ENCODE assay signal across 17 cellular contexts in the genomic region with DNA sequence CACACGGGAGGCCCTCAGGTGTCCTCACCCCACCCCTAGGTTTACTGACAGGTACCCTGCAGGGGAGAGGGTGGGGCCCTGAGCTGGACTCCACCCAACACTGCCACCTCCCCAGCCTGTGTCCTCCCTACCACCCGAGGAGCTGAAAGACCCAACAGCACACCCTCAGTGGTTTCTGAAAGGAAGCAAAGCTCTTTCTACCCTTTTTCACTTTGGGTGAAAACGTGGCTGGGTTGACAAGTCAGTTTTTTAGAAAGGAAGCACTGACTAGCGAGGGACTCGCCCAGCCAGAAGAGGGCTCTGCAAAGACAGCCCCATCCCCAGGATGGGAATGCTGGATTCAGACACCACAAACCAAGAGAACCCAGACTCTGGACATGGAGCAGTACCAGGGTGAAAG. TPM values are rescaled to one million over a fixed set of nuclear protein-coding genes. Genes with fewer than 3 reads are reported as not detected.
DNase-seq lines count a peak whose midpoint lies in the region; ATAC-seq, FAIRE-seq and TF ChIP-seq lines count a peak whose summit lies in the region.
"Not testable (repeated sequence)": the region's sequence is repeated elsewhere in the genome, so short reads cannot be mapped to it uniquely, and the experiment has no call there.
"Had no signal": no experiment of that assay in that cellular context is flagged by ENCODE, and none has a peak within 500 bp of the region (broad histone marks: within the 10 kb centered on the region; RNA-seq: fewer than 3 reads in every experiment).

No MANE protein-coding gene starts in this region.

- intact Hi-C loops in natural killer cell (cut with micrococcal nuclease): loop anchor here (10.0 kb wide), 3 partner anchors 322 to 1192 kb away; partner anchors contain the start of genes EOLA2 and MTMR1

- ATAC-seq in GM21447 (IDR thresholded peaks at IDR 0.05; ENCODE audit: unreplicated experiment) (peak; percentile 22), natural killer cell (peak; percentile 14 to 42 (median 27))
- not testable (repeated sequence) for ATAC-seq in activated naive CD4-positive, alpha-beta T cell treated with anti-CD3 and anti-CD28 coated beads, Interleukin-2, amount 50 U/mL, for 72 hours
- ATAC-seq in effector memory CD8-positive, alpha-beta T cell (replicated peaks): peak; percentile 7

- not testable (repeated sequence) for H3K4me3 Mint-ChIP-seq in IgD-negative memory B cell; activated CD4-positive, alpha-beta T cell treated with anti-CD3 and anti-CD28 coated beads, Interleukin-2, amount 10 ng/mL, durations not matched to agents 7 days and 5 days
- peak overlapping the region; percentile 48 to 95 for H3K4me3 Mint-ChIP-seq in effector memory CD8-positive, alpha-beta T cell
- peak overlapping the region; percentile 60 for H3K4me3 Mint-ChIP-seq in natural killer cell

- peak; percentile 68 for FAIRE-seq in D721Med (lab: Jason Lieb, UNC)

- DNase-seq in D721Med (ENCODE audit: insufficient read length, low spot score); activated naive CD4-positive, alpha-beta T cell treated with anti-CD3 and anti-CD28 coated beads, Interleukin-2, amount 50 U/mL, for 72 hours (ENCODE audit: low spot score in 2 of 2); effector memory CD8-positive, alpha-beta T cell; natural killer cell: not testable (repeated sequence)
- peak; percentile 16 for DNase-seq in activated CD4-positive, alpha-beta T cell treated with anti-CD3 and anti-CD28 coated beads, Interleukin-2, amount 10 ng/mL, durations not matched to agents 7 days and 5 days

- H3K9me3 Mint-ChIP-seq in IgD-negative memory B cell; activated CD4-positive, alpha-beta T cell treated with anti-CD3 and anti-CD28 coated beads, Interleukin-2, amount 10 ng/mL, durations not matched to agents 7 days and 5 days; activated naive CD4-positive, alpha-beta T cell treated with anti-CD3 and anti-CD28 coated beads, Interleukin-2, amount 50 U/mL, for 72 hours; effector memory CD8-positive, alpha-beta T cell; natural killer cell: not testable (repeated sequence)

- H3K27me3 Mint-ChIP-seq in IgD-negative memory B cell; activated CD4-positive, alpha-beta T cell treated with anti-CD3 and anti-CD28 coated beads, Interleukin-2, amount 10 ng/mL, durations not matched to agents 7 days and 5 days; effector memory CD8-positive, alpha-beta T cell: not testable (repeated sequence)
- H3K27me3 Mint-ChIP-seq in natural killer cell (ENCODE audit: low read depth in 2 of 2): peaks cover 0 to 10% of the 10 kb centered on the region in 2 donors

- POLR2A ChIA-PET in activated CD4-positive, alpha-beta T cell treated with anti-CD3 and anti-CD28 coated beads, Interleukin-2, amount 10 ng/mL, durations not matched to agents 7 days and 5 days (lab: Charles Lee): not testable (repeated sequence)

- peaks cover 8 to 13% (median 12%) of the 10 kb centered on the region in 3 donors for H3K4me1 Mint-ChIP-seq in IgD-negative memory B cell
- H3K4me1 Mint-ChIP-seq in activated CD4-positive, alpha-beta T cell treated with anti-CD3 and anti-CD28 coated beads, Interleukin-2, amount 10 ng/mL, durations not matched to agents 7 days and 5 days: peaks cover 51% of the 10 kb centered on the region
- H3K4me1 Mint-ChIP-seq in effector memory CD8-positive, alpha-beta T cell (ENCODE audit: low read depth in 2 of 2): peaks cover 27 to 31% of the 10 kb centered on the region in 2 donors
- H3K4me1 Mint-ChIP-seq in natural killer cell: peaks cover 39 to 49% of the 10 kb centered on the region in 2 donors

- not testable (repeated sequence) for TF ChIP-seq CTCF in D721Med (IDR thresholded peaks at IDR 0.05; ENCODE audit: insufficient read depth, missing control alignments); natural killer cell (IDR thresholded peaks at IDR 0.05)

- H3K27ac Mint-ChIP-seq in IgD-negative memory B cell: peak overlapping the region in 2 of 3 donors; percentile 85 to 92
- peak overlapping the region; percentile 68 for H3K27ac Mint-ChIP-seq in activated CD4-positive, alpha-beta T cell treated with anti-CD3 and anti-CD28 coated beads, Interleukin-2, amount 10 ng/mL, durations not matched to agents 7 days and 5 days
- H3K27ac Mint-ChIP-seq in activated naive CD4-positive, alpha-beta T cell treated with anti-CD3 and anti-CD28 coated beads, Interleukin-2, amount 50 U/mL, for 72 hours: peak overlapping the region; percentile 22 to 99
- H3K27ac Mint-ChIP-seq in effector memory CD8-positive, alpha-beta T cell: peak overlapping the region; percentile 99 to 100
- H3K27ac Mint-ChIP-seq in natural killer cell: peak overlapping the region; percentile 92 to 99

- CTCF ChIA-PET in activated CD4-positive, alpha-beta T cell treated with anti-CD3 and anti-CD28 coated beads, Interleukin-2, amount 10 ng/mL, durations not matched to agents 7 days and 5 days (lab: Charles Lee): not testable (repeated sequence)

- H3K36me3 Mint-ChIP-seq in IgD-negative memory B cell; activated CD4-positive, alpha-beta T cell treated with anti-CD3 and anti-CD28 coated beads, Interleukin-2, amount 10 ng/mL, durations not matched to agents 7 days and 5 days (ENCODE audit: low read depth); activated naive CD4-positive, alpha-beta T cell treated with anti-CD3 and anti-CD28 coated beads, Interleukin-2, amount 50 U/mL, for 72 hours; effector memory CD8-positive, alpha-beta T cell (ENCODE audit: insufficient read depth); natural killer cell: not testable (repeated sequence)

RNA-seq across cellular contexts. Expression of gene IDS, which starts 2.2 kb away (rescaled TPM):
- polyA plus RNA-seq in IgD-negative memory B cell: 114 TPM
- 10 to 100 TPM; 52.6 to 55.7 TPM for total RNA-seq in activated CD4-positive, alpha-beta T cell treated with anti-CD3 and anti-CD28 coated beads, Interleukin-2, amount 10 ng/mL, durations not matched to agents 7 days and 5 days
- total RNA-seq in activated naive CD4-positive, alpha-beta T cell treated with anti-CD3 and anti-CD28 coated beads, Interleukin-2, amount 50 U/mL, for 72 hours: 10 to 100 TPM; 35.4 to 77.8 TPM
- 100 to 1,000 TPM; 286 to 344 (median 317) TPM for total RNA-seq in natural killer cell

RNA-seq across cellular contexts. Expression of gene EOLA1, which starts 37.9 kb away (rescaled TPM):
- 19.0 TPM for polyA plus RNA-seq in IgD-negative memory B cell
- 10 to 100 TPM; 33.2 to 37.2 TPM for total RNA-seq in activated CD4-positive, alpha-beta T cell treated with anti-CD3 and anti-CD28 coated beads, Interleukin-2, amount 10 ng/mL, durations not matched to agents 7 days and 5 days
- total RNA-seq in activated naive CD4-positive, alpha-beta T cell treated with anti-CD3 and anti-CD28 coated beads, Interleukin-2, amount 50 U/mL, for 72 hours: 10 to 100 TPM; 13.6 to 50.9 TPM
- 10 to 100 TPM; 26.4 to 37.6 (median 36.7) TPM for total RNA-seq in natural killer cell

RNA-seq across cellular contexts. Expression of gene HSFX3, which starts 46.8 kb away (rescaled TPM):
- polyA plus RNA-seq in IgD-negative memory B cell: not detected
- not detected for total RNA-seq in activated CD4-positive, alpha-beta T cell treated with anti-CD3 and anti-CD28 coated beads, Interleukin-2, amount 10 ng/mL, durations not matched to agents 7 days and 5 days
- total RNA-seq in activated naive CD4-positive, alpha-beta T cell treated with anti-CD3 and anti-CD28 coated beads, Interleukin-2, amount 50 U/mL, for 72 hours: not detected
- not detected for total RNA-seq in natural killer cell
- total RNA-seq: breast epithelium; colonic mucosa; GM23338; HT-29; left ventricle myocardium superior; neural crest cell; posterior vena cava; sciatic nerve; T-helper 2 cell treated with Interferon-gamma antibody and Interleukin-4, amounts not matched to agents 100 ng/mL and 5 ng/mL, for 36 hours; transverse colon had no signal
- polyA plus RNA-seq: GM23338 had no signal
